8 cellular contexts compared by ENCODE assay signal in the genomic region with DNA sequence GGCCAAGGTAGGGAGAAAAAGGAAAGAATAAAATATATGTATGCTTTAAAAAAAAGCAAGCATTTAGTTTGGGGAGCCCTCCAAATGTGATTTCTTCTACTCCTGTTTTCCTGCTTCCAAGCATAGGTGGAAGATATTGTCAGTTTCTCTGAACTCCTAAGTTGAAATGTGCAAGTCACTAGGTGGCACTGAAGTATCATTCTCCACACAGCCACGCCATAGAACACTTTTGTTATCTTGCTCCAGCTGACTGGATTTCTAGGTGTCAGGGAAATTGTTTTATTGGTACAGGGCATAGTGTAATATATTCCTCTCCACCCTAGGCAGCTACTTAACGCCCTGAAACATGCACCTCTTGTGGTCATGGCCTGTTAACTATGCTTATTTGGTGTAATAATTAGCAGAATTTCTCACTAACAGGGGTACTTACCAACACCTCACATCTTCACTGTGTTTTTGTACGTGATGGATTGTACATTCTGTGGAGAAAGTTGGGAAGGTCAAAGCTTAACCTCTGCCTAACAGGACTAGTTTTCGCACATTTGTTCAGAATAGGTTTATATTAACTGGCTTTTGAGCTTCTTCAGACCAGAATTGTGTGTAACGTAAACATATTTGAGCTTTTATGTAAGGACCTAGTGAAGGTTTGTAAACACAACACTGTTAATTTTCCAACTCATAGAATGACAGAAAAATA.
A peak's percentile ranks its signal among the peaks of the same experiment; 100 is the strongest.
DNase-seq lines count a peak whose midpoint lies in the region; ATAC-seq and TF ChIP-seq lines count a peak whose summit lies in the region.

No MANE protein-coding gene starts in this region.

- peak overlapping the region; percentile 40 for H3K9ac ChIP-seq in skeletal muscle satellite cell (ENCODE audit: low read depth, low read length)

- no peaks in the 10 kb centered on the region for H3K9me3 Mint-ChIP-seq in WTC11

- H3K27ac Mint-ChIP-seq in WTC11, result no peak overlapping the region

- intact Hi-C loops in right cardiac atrium (cut with DNase I), result no loop called here

- 51% methylated on average over 5 of the region's 5 CpGs for WGBS in right cardiac atrium

- H3K27me3 Mint-ChIP-seq in WTC11 (ENCODE audit: low read depth), result no peaks in the 10 kb centered on the region

- H3K4me3 Mint-ChIP-seq in WTC11, result no peak overlapping the region

- H3K9me3 ChIP-seq in right cardiac atrium (ENCODE audit: control insufficient read depth, low read length) (no peaks in the 10 kb centered on the region), skeletal muscle satellite cell (replicated peaks; ENCODE audit: low read length) (no peaks in the 10 kb centered on the region)

- H3K4me1 ChIP-seq in right cardiac atrium (ENCODE audit: control insufficient read depth, insufficient read depth, low read length) (peaks cover 11% of the 10 kb centered on the region), skeletal muscle satellite cell (ENCODE audit: control insufficient read depth, insufficient read depth, low read length) (peaks cover 81% of the 10 kb centered on the region)

- TF ChIP-seq CTCF in WTC11 (IDR thresholded peaks at IDR 0.05), result no peak

- ATAC-seq in WTC11, result peak; percentile 71
- ATAC-seq in right cardiac atrium, result peak; percentile 88 to 91

- peak overlapping the region; percentile 22 for H3K4me2 ChIP-seq in skeletal muscle satellite cell (ENCODE audit: low read length)

- H3K4me3 ChIP-seq in right cardiac atrium (ENCODE audit: low read length) (no peak overlapping the region), skeletal muscle satellite cell (ENCODE audit: low read length) (no peak overlapping the region)

- peaks cover 18% of the 10 kb centered on the region for H3K4me1 Mint-ChIP-seq in WTC11

- H3K36me3 ChIP-seq in skeletal muscle satellite cell (ENCODE audit: insufficient read depth, low read length), result no peaks in the 10 kb centered on the region

- H3K27me3 ChIP-seq in right cardiac atrium (ENCODE audit: control insufficient read depth, insufficient read depth) (no peaks in the 10 kb centered on the region), skeletal muscle satellite cell (ENCODE audit: control insufficient read depth, insufficient read depth, low read length) (no peaks in the 10 kb centered on the region)

- POLR2A ChIA-PET in WTC11 (lab: Charles Lee), result no interaction called here

- CTCF ChIA-PET in WTC11 (lab: Charles Lee), result interaction anchor here (0.7 to 2.0 kb wide), 4 partner anchors 30 to 509 kb away, joined by 3 to 6 read pairs (median 4); no protein-coding TSS in a partner anchor

- H3K36me3 Mint-ChIP-seq in WTC11, result no peaks in the 10 kb centered on the region

- peak; percentile 44 for DNase-seq in DMS153 (lab: John Stamatoyannopoulos, UW)
- DNase-seq in H4 (ENCODE audit: low spot score), result peak; percentile 80
- DNase-seq in NCI-H2081 (lab: John Stamatoyannopoulos, UW), result peak; percentile 26 to 63
- DNase-seq in WTC11 (ENCODE audit: low spot score), result peak; percentile 15
- DNase-seq in right cardiac atrium, result no peak
- DNase-seq in effector CD4-positive, alpha-beta T cell, result no peak
- no peak for DNase-seq in activated CD4-positive, alpha-beta T cell treated with anti-CD3 and anti-CD28 coated beads, Interleukin-2, amount 50 U/mL, for 1 hour

- H3K27ac ChIP-seq in right cardiac atrium (ENCODE audit: low read length), result no peak overlapping the region

TF ChIP-seq in WTC11, 78 proteins besides CTCF, POLR2A, EP300 and RAD21:
- 0 out of 2 replicates have a peak, but pooled peaks have one; percentile 16 for TF ChIP-seq GABPB1 (CRISPR knock-in tag; IDR thresholded peaks at IDR 0.05)
- no peak for TF ChIP-seq JUN (CRISPR knock-in tag; IDR thresholded peaks at IDR 0.05)
- TF ChIP-seq JAZF1 (CRISPR knock-in tag; IDR thresholded peaks at IDR 0.05), result no peak
- TF ChIP-seq, protein P1, sequence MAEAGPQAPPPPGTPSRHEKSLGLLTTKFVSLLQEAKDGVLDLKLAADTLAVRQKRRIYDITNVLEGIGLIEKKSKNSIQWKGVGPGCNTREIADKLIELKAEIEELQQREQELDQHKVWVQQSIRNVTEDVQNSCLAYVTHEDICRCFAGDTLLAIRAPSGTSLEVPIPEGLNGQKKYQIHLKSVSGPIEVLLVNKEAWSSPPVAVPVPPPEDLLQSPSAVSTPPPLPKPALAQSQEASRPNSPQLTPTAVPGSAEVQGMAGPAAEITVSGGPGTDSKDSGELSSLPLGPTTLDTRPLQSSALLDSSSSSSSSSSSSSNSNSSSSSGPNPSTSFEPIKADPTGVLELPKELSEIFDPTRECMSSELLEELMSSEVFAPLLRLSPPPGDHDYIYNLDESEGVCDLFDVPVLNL (CRISPR knock-in tag; IDR thresholded peaks at IDR 0.05; ENCODE audit: borderline replicate concordance, low read depth), result no peak
- TF ChIP-seq ZNF121 (CRISPR knock-in tag; IDR thresholded peaks at IDR 0.05), result no peak
- no peak for TF ChIP-seq TCF7 (CRISPR knock-in tag; IDR thresholded peaks at IDR 0.05; ENCODE audit: low read depth)

Comparison
In these comparisons a context has a peak if more than half of its experiments do, and no peak if none do; other contexts are left out.
1. DNase-seq: peak in DMS153 (single experiment), H4 (single experiment), NCI-H2081 (2 of 2) and WTC11 (single experiment); none in right cardiac atrium (0 of 3), effector CD4-positive, alpha-beta T cell (single experiment) and activated CD4-positive, alpha-beta T cell treated with anti-CD3 and anti-CD28 coated beads, Interleukin-2, amount 50 U/mL, for 1 hour (single experiment).